ENCODE assay signal across 29 cellular contexts in the genomic region with DNA sequence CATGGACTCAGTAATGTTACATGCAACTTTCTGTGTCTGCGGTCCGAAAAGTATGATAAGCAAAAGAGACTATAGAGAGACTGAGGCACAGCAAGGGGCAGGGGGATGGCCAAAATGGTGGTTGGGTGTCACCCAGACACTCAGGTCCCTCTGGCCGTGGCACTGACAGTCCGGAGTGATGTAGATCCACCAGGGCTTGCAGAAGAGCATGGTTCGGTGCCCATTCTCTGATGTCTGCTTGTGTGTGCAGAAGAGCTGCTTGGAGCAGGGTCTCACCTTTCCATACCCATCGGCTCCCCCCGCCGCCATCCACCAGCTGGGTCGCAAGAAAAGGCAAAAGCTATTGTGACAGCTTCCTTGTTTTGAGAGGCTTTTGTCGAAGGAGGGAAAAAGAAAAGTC. TPM values are rescaled to one million over a fixed set of nuclear protein-coding genes. Genes with fewer than 3 reads are reported as not detected.
"Had no signal": no experiment of that assay in that cellular context is flagged by ENCODE, and none has a peak within 500 bp of the region (broad histone marks: within the 10 kb centered on the region; RNA-seq: fewer than 3 reads in every experiment).

No MANE protein-coding gene starts in this region.

- H3K4me3 ChIP-seq: neural progenitor cell, ovary, psoas muscle, right lobe of liver, skin epidermis, smooth muscle cell, spleen, thoracic aorta, thyroid gland, tibial nerve, upper lobe of left lung, vagina had no signal

- H3K36me3 ChIP-seq: ovary, right lobe of liver, spleen, thoracic aorta, thyroid gland, tibial nerve, upper lobe of left lung, vagina had no signal

- H3K4me1 ChIP-seq: parathyroid adenoma, psoas muscle, right lobe of liver, spleen, thyroid gland, tibial nerve, upper lobe of left lung, vagina had no signal

- DNase-seq: natural killer cell; occipital lobe; ovary; posterior cingulate gyrus; psoas muscle; right cardiac atrium; right lobe of liver; spleen; stimulated activated CD4-positive, alpha-beta T cell treated with anti-CD3 and anti-CD28 coated beads, Interleukin-12 subunit alpha, Interleukin-12 subunit beta, amount 100 ng/mL, for 4 hours; stimulated activated CD4-positive, alpha-beta T cell treated with anti-CD3 and anti-CD28 coated beads, Interleukin-1b, Interleukin-23, amount 100 ng/mL, for 48 hours; stimulated activated CD4-positive, alpha-beta T cell treated with anti-CD3 and anti-CD28 coated beads, Interleukin-4, amount 100 ng/mL, for 1 hour; stimulated activated CD4-positive, alpha-beta T cell treated with anti-CD3 and anti-CD28 coated beads, Interleukin-4, amount 100 ng/mL, for 4 hours; stimulated activated CD8-positive, alpha-beta memory T cell treated with anti-CD3 and anti-CD28 coated beads, Interleukin-4, amount 100 ng/mL, for 48 hours; stimulated activated naive CD4-positive, alpha-beta T cell; stimulated activated naive CD8-positive, alpha-beta T cell treated with anti-CD3 and anti-CD28 coated beads, Interleukin-15, amount 100 ng/mL, for 72 hours; stimulated activated naive CD8-positive, alpha-beta T cell treated with anti-CD3 and anti-CD28 coated beads, Interleukin-15, Interleukin-2, amounts not matched to agents 100 U/mL and 50 U/mL, for 24 hours; thyroid gland; trophoblast cell; upper lobe of left lung had no signal

- ATAC-seq: natural killer cell; psoas muscle; right cardiac atrium; right lobe of liver; stimulated activated naive CD8-positive, alpha-beta T cell treated with anti-CD3 and anti-CD28 coated beads, Interleukin-15, amount 100 ng/mL, for 72 hours; stimulated activated naive CD8-positive, alpha-beta T cell treated with anti-CD3 and anti-CD28 coated beads, Interleukin-15, Interleukin-2, amounts not matched to agents 100 U/mL and 50 U/mL, for 24 hours had no signal

- H3K27me3 ChIP-seq: ovary, right lobe of liver, thyroid gland, tibial nerve, upper lobe of left lung, vagina had no signal

- H3K9me3 ChIP-seq: right lobe of liver, thyroid gland had no signal

- H3K27ac ChIP-seq: neural progenitor cell, ovary, parathyroid adenoma, psoas muscle, right lobe of liver, spleen, thoracic aorta, thyroid gland, tibial nerve, upper lobe of left lung, vagina had no signal

RNA-seq across cellular contexts. Expression of gene APCDD1L, which starts 6.6 kb away (rescaled TPM):
- total RNA-seq: natural killer cell, occipital lobe, progenitor cell of endocrine pancreas, temporal lobe had no signal
- polyA plus RNA-seq: neural cell had no signal
